Comparison of ENCODE assay signal across 11 cellular contexts in the genomic region with DNA sequence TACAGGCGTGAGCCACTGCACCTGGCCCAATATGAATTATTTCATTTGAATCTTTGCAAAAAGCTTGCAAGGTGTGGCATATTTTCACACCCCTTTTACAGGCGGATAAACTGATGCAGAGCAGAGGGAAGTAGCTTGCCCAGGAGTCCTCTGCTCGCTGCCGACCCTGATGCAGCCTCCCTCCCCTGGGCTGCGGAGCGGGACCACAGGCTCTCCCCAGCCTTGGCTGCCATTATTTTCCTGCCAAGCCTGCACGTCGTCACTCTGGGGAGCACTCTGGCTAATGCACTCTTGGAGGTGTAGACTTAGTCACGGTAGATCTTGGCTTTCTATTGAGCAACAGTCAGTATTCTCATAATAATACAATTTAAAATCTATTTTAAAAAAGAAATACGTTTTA. TPM values are rescaled to one million over a fixed set of nuclear protein-coding genes. Genes with fewer than 3 reads are reported as not detected.
"Had no signal": no experiment of that assay in that cellular context is flagged by ENCODE, and none has a peak within 500 bp of the region (broad histone marks: within the 10 kb centered on the region; RNA-seq: fewer than 3 reads in every experiment).

No MANE protein-coding gene starts in this region.

- H3K27ac Mint-ChIP-seq: HFFc6, IgD-negative memory B cell had no signal

- DNase-seq: GM23248, GOT3, H7, HFFc6, KBM-7 had no signal

- H3K4me3 ChIP-seq: GM23248, HAP-1 had no signal

- H3K9ac ChIP-seq: GM23248, KMS-11 had no signal

- H3K36me3 ChIP-seq: HAP-1 had no signal

- ATAC-seq: HCT116 had no signal

- H3K4me3 Mint-ChIP-seq: HFFc6, IgD-negative memory B cell had no signal

- H3K9me3 ChIP-seq: HAP-1 had no signal

- H3K36me3 Mint-ChIP-seq: IgD-negative memory B cell had no signal

- H3K4me1 ChIP-seq: HAP-1 had no signal

- H3K4me1 Mint-ChIP-seq: IgD-negative memory B cell had no signal

- H3K27ac ChIP-seq: GM23248, KMS-11 had no signal

RNA-seq across cellular contexts. Expression of a gene that starts 34.8 kb away (rescaled TPM):
- total RNA-seq: GM23248, H4, HFFc6, HT-29 had no signal
- polyA plus RNA-seq: GM23248, IgD-negative memory B cell had no signal
